22 cellular contexts compared by ENCODE assay signal in genomic region chr15:87115795-87116194, GRCh38.
A peak's percentile ranks its signal among the peaks of the same experiment; 100 is the strongest.
DNase-seq lines count a peak whose midpoint lies in the region; ATAC-seq, FAIRE-seq and TF ChIP-seq lines count a peak whose summit lies in the region.
"Had no signal": no experiment of that assay in that cellular context is flagged by ENCODE, and none has a peak within 500 bp of the region (broad histone marks: within the 10 kb centered on the region; RNA-seq: fewer than 3 reads in every experiment).

No MANE protein-coding gene starts in this region.

- H3K4me1 ChIP-seq in HepG2 (ENCODE audit: insufficient read depth, low read length): no peaks in the 10 kb centered on the region
- H3K4me1 ChIP-seq in right lobe of liver: no peaks in the 10 kb centered on the region
- H3K4me1 ChIP-seq in IMR-90 (ENCODE audit: control insufficient read depth, insufficient read depth, low read length): no peaks in the 10 kb centered on the region
- H3K4me1 ChIP-seq in osteoblast (ENCODE audit: insufficient read depth, low read length): no peaks in the 10 kb centered on the region
- H3K4me1 ChIP-seq: BLaER1 treated with 17β-estradiol and CSF1 and Interleukin-3, amounts not matched to agents 10 nM and 100 nM; Caco-2 had no signal

- DNase-seq in HepG2 (ENCODE audit: low spot score) (no peak), right lobe of liver (no peak), IMR-90 (no peak), osteoblast (ENCODE audit: insufficient read length, low spot score, missing footprints) (peak; percentile 11), GM03348 (ENCODE audit: low spot score) (no peak)
- DNase-seq in stimulated activated naive CD4-positive, alpha-beta T cell (lab: John Stamatoyannopoulos, UW): no peak
- DNase-seq: 8988T; AML-193; Caco-2; Calu3; CD4-positive, alpha-beta T cell; CD8-positive, alpha-beta T cell; DMS79 treated with DMSO at 0.1 percent for 48 hours; GF-D8 had no signal

- no peak overlapping the region for H3K14ac ChIP-seq in IMR-90 (replicated peaks; ENCODE audit: low read depth, low read length)

- H4K5ac ChIP-seq in IMR-90 (ENCODE audit: low read depth, low read length): no peak overlapping the region

- no peaks in the 10 kb centered on the region for H3K36me3 ChIP-seq in HepG2 (replicated peaks in 1 of 2; ENCODE audit: control insufficient read depth in 1 of 2, insufficient read depth in 2 of 2, low read length in 2 of 2)
- no peaks in the 10 kb centered on the region for H3K36me3 ChIP-seq in right lobe of liver
- no peaks in the 10 kb centered on the region for H3K36me3 ChIP-seq in IMR-90 (ENCODE audit: control insufficient read depth, insufficient read depth, low read length)
- no peaks in the 10 kb centered on the region for H3K36me3 ChIP-seq in osteoblast (ENCODE audit: insufficient read depth, low read length)
- H3K36me3 ChIP-seq: BLaER1 treated with 17β-estradiol and CSF1 and Interleukin-3, amounts not matched to agents 10 nM and 100 nM had no signal

- no peak overlapping the region for H3K4me2 ChIP-seq in HepG2 (ENCODE audit: low read depth, low read length)
- H3K4me2 ChIP-seq in IMR-90 (ENCODE audit: low read depth, low read length): no peak overlapping the region
- H3K4me2 ChIP-seq in osteoblast (ENCODE audit: insufficient read depth, low read length): no peak overlapping the region
- H3K4me2 ChIP-seq: BLaER1 treated with 17β-estradiol and CSF1 and Interleukin-3, amounts not matched to agents 10 nM and 100 nM had no signal

- no peak overlapping the region for H3K4ac ChIP-seq in IMR-90 (ENCODE audit: low read depth, low read length)

- H3K9me3 ChIP-seq in HepG2 (ENCODE audit: low read length) (peaks cover 86% of the 10 kb centered on the region), right lobe of liver (no peaks in the 10 kb centered on the region), IMR-90 (ENCODE audit: control insufficient read depth, insufficient read depth, low read length) (peaks cover 6% of the 10 kb centered on the region; the same call in 1 of the 2 replicates), osteoblast (ENCODE audit: low read depth, low read length) (no peaks in the 10 kb centered on the region)
- H3K9me3 ChIP-seq: BLaER1 treated with 17β-estradiol and CSF1 and Interleukin-3, amounts not matched to agents 10 nM and 100 nM; Caco-2 had no signal

- no peak overlapping the region for H2AK9ac ChIP-seq in IMR-90 (replicated peaks; ENCODE audit: low read depth, low read length, poor library complexity)

- TF ChIP-seq EP300 in HepG2 (IDR thresholded peaks at IDR 0.05; ENCODE audit: low read depth in 2 of 2, low read length in 2 of 2) (no peak), HepG2 (CRISPR knock-in tag; IDR thresholded peaks at IDR 0.05; ENCODE audit: borderline replicate concordance) (no peak)

- WGBS in HepG2 (ENCODE audit: low lambda C conversion rate): 8% methylated on average over 1 of the region's 1 CpG
- WGBS in right lobe of liver (ENCODE audit: insufficient coverage, low coverage, low lambda C conversion rate, missing lambda C conversion rate): 64% methylated on average over 1 of the region's 1 CpG
- WGBS in IMR-90 (ENCODE audit: extremely low coverage in 2 of 2, insufficient read length in 1 of 2), 2 experiments: no CpG with 5 or more reads among the region's 1 CpG

- H3K23ac ChIP-seq in IMR-90 (ENCODE audit: low read depth, low read length): no peak overlapping the region

- H4K8ac ChIP-seq in IMR-90 (ENCODE audit: low read depth in 2 of 2, low read length in 2 of 2): no peak overlapping the region

- H3K9ac ChIP-seq in HepG2 (ENCODE audit: insufficient read depth, low read depth, low read length) (no peak overlapping the region), IMR-90 (ENCODE audit: low read depth, low read length) (no peak overlapping the region)
- H3K9ac ChIP-seq: BLaER1 treated with 17β-estradiol and CSF1 and Interleukin-3, amounts not matched to agents 10 nM and 100 nM had no signal

- no peak for TF ChIP-seq POLR2A in HepG2 (IDR thresholded peaks at IDR 0.05; ENCODE audit: insufficient read depth in 1 of 2, low read depth in 2 of 2, low read length in 2 of 2)
- no peak for TF ChIP-seq POLR2A in right lobe of liver (IDR thresholded peaks at IDR 0.05)
- no peak for TF ChIP-seq POLR2A in IMR-90 (IDR thresholded peaks at IDR 0.05; ENCODE audit: low read depth, low read length)

- H3K79me2 ChIP-seq in HepG2 (ENCODE audit: insufficient read depth, low read length) (no peaks in the 10 kb centered on the region), osteoblast (ENCODE audit: insufficient read depth, low read length) (no peaks in the 10 kb centered on the region)

- H4K20me1 ChIP-seq in HepG2 (ENCODE audit: insufficient read depth, low read length) (no peaks in the 10 kb centered on the region), IMR-90 (ENCODE audit: insufficient read depth, low read length) (no peaks in the 10 kb centered on the region), osteoblast (ENCODE audit: insufficient read depth, low read length) (no peaks in the 10 kb centered on the region)
- H4K20me1 ChIP-seq: BLaER1 treated with 17β-estradiol and CSF1 and Interleukin-3, amounts not matched to agents 10 nM and 100 nM had no signal

- no peak overlapping the region for H2BK120ac ChIP-seq in IMR-90 (ENCODE audit: low read depth, low read length)

- TF ChIP-seq CTCF in HepG2 (CRISPR knock-in tag; IDR thresholded peaks at IDR 0.05): no peak
- no peak for TF ChIP-seq CTCF in right lobe of liver (IDR thresholded peaks at IDR 0.05)
- no peak for TF ChIP-seq CTCF in IMR-90 (conservative IDR thresholded peaks at IDR 0.05; ENCODE audit: low read depth, low read length)
- no peak for TF ChIP-seq CTCF in osteoblast (IDR thresholded peaks at IDR 0.05; ENCODE audit: extremely low read depth, low read depth, low read length)

- dilution Hi-C loops in IMR-90 (cut with HindIII; ENCODE audit: low sequenced_read_pairs, unreplicated experiment): no loop called here

- BruUV-seq in HepG2 (replicated peaks; lab: Mats Ljungman, UMichigan): no TSS peak
- BruUV-seq in IMR-90 (replicated peaks; lab: Mats Ljungman, UMichigan): no TSS peak

- no peak for TF ChIP-seq RAD21 in HepG2 (CRISPR knock-in tag; IDR thresholded peaks at IDR 0.05)
- TF ChIP-seq RAD21 in IMR-90 (IDR thresholded peaks at IDR 0.05; ENCODE audit: low read length): no peak

- CTCF ChIA-PET in HepG2 (lab: Yijun Ruan, JAX; ENCODE audit: low intra/inter-chr PET ratio, low total read pairs) (no interaction called here), IMR-90 (lab: Yijun Ruan, JAX) (no interaction called here)

- intact Hi-C loops in HepG2 (cut with micrococcal nuclease; ENCODE audit: unreplicated experiment) (no loop called here), right lobe of liver (cut with DNase I) (no loop called here), IMR-90 (cut with micrococcal nuclease) (no loop called here)

- no peaks in the 10 kb centered on the region for H3K79me1 ChIP-seq in IMR-90 (ENCODE audit: low read depth in 1 of 2, low read length in 2 of 2)

- POLR2A ChIA-PET in HepG2 (lab: Yijun Ruan, JAX) (no interaction called here), IMR-90 (lab: Charles Lee; ENCODE audit: unreplicated experiment) (no interaction called here)

- H3K9me1 ChIP-seq in IMR-90 (ENCODE audit: insufficient read depth, low read length): no peaks in the 10 kb centered on the region

- FAIRE-seq in HepG2 (lab: Jason Lieb, UNC): no peak
- FAIRE-seq: A204.1, D721Med, G401.6, GM12878, GM12892, GM18507 had no signal

- ATAC-seq in HepG2 (no peak), right lobe of liver (no peak), IMR-90 (ENCODE audit: low read depth) (no peak)
- ATAC-seq: CD8-positive, alpha-beta T cell; GM12878 had no signal

- H3K18ac ChIP-seq in IMR-90 (ENCODE audit: low read depth, low read length): no peak overlapping the region

- no peak overlapping the region for H2AK5ac ChIP-seq in IMR-90 (ENCODE audit: low read depth, low read length)

- H3K27me3 ChIP-seq in HepG2 (ENCODE audit: control insufficient read depth in 1 of 2, insufficient read depth in 2 of 2, low read length in 2 of 2) (no peaks in the 10 kb centered on the region), right lobe of liver (no peaks in the 10 kb centered on the region), IMR-90 (ENCODE audit: control insufficient read depth, insufficient read depth, low read length) (no peaks in the 10 kb centered on the region), osteoblast (ENCODE audit: insufficient read depth, low read length) (no peaks in the 10 kb centered on the region)
- H3K27me3 ChIP-seq: BLaER1 treated with 17β-estradiol and CSF1 and Interleukin-3, amounts not matched to agents 10 nM and 100 nM had no signal

- H3K56ac ChIP-seq in IMR-90 (ENCODE audit: extremely low read depth, insufficient read depth, low read length): no peak overlapping the region

- H2BK20ac ChIP-seq in IMR-90 (ENCODE audit: low read depth, low read length): no peak overlapping the region

- no peak overlapping the region for H3K4me3 ChIP-seq in HepG2 (replicated peaks in 1 of 3; ENCODE audit: insufficient read depth in 1 of 3, low read depth in 2 of 3, low read length in 3 of 3)
- H3K4me3 ChIP-seq in right lobe of liver: no peak overlapping the region
- H3K4me3 ChIP-seq in IMR-90 (ENCODE audit: insufficient read depth, low read depth, low read length): no peak overlapping the region
- no peak overlapping the region for H3K4me3 ChIP-seq in osteoblast (ENCODE audit: insufficient read depth, low read length)
- H3K4me3 ChIP-seq: BLaER1 treated with 17β-estradiol and CSF1 and Interleukin-3, amounts not matched to agents 10 nM and 100 nM; GM12878 had no signal

- no peak overlapping the region for H3K27ac ChIP-seq in HepG2 (ENCODE audit: extremely low read length, insufficient read depth, low read length)
- H3K27ac ChIP-seq in right lobe of liver: no peak overlapping the region
- no peak overlapping the region for H3K27ac ChIP-seq in IMR-90 (ENCODE audit: insufficient read depth, low read length)
- H3K27ac ChIP-seq in osteoblast (ENCODE audit: low read depth, low read length): no peak overlapping the region
- H3K27ac ChIP-seq: BLaER1 treated with 17β-estradiol and CSF1 and Interleukin-3, amounts not matched to agents 10 nM and 100 nM; C4-2B had no signal

- no peak overlapping the region for H2BK15ac ChIP-seq in IMR-90 (ENCODE audit: low read depth, low read length)

- H2BK5ac ChIP-seq in IMR-90 (ENCODE audit: low read depth, low read length, poor library complexity, severe bottlenecking): no peak overlapping the region

- in situ Hi-C loops in HepG2 (cut with HindIII; ENCODE audit: extremely low pct_ligation_motif_present, low pct_unique_long_range_greater_than_20kb): no loop called here
- in situ Hi-C loops in IMR-90 (cut with MboI; ENCODE audit: low sequenced_read_pairs): no loop called here

- H4K91ac ChIP-seq in IMR-90 (ENCODE audit: insufficient read depth, low read depth, low read length): no peak overlapping the region

- H2AFZ ChIP-seq in HepG2 (ENCODE audit: low read length): no peak overlapping the region
- H2AFZ ChIP-seq in IMR-90 (replicated peaks; ENCODE audit: low read length, poor library complexity): no peak overlapping the region
- H2AFZ ChIP-seq in osteoblast (ENCODE audit: low read length): no peak overlapping the region

TF ChIP-seq in HepG2, 621 proteins besides CTCF, POLR2A, EP300 and RAD21 (continues in another document):
- peak; percentile 67 to 79 for TF ChIP-seq MAFK (conservative IDR thresholded peaks at IDR 0.05 in 1 of 2, IDR thresholded peaks at IDR 0.05 in 1 of 2; ENCODE audit: low read length in 2 of 2)

TF ChIP-seq in IMR-90, 13 proteins besides CTCF, POLR2A, EP300 and RAD21:
- TF ChIP-seq MAFK (IDR thresholded peaks at IDR 0.05; ENCODE audit: low read depth, low read length) (peak; percentile 52; the same call in 1 of the 2 replicates), CEBPB (IDR thresholded peaks at IDR 0.05; ENCODE audit: low read depth, low read length) (no peak)
